Comparison of ENCODE assay signal across 15 cellular contexts in the genomic region with DNA sequence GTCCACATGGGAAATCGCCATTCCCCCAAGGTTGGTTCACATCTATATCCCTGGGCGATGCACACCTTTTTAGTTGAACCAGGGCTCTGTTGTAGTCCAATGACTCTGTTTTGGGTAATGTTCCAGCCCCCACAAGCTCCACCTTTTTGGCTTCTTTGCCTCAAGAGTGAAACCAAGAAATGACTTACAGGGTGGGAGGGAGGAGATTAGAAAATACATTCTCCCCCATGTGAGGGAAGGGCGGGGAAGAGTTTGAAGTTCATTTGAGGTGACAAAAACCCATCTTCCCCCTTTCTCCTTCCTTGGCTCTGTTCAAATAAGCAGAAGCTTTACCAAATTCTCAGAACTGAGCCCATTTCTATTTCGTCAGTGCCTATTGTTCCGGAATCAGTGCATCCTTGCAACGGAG.
DNase-seq lines count a peak whose midpoint lies in the region; ATAC-seq and TF ChIP-seq lines count a peak whose summit lies in the region.
"Had no signal": no experiment of that assay in that cellular context is flagged by ENCODE, and none has a peak within 500 bp of the region (broad histone marks: within the 10 kb centered on the region; RNA-seq: fewer than 3 reads in every experiment).

No MANE protein-coding gene starts in this region.

- H3K27ac Mint-ChIP-seq in activated T-helper 17 cell treated with anti-CD3 and anti-CD28 coated beads, Interleukin-2, amount 50 U/mL, for 72 hours, result peak overlapping the region; percentile 90
- no peak overlapping the region for H3K27ac Mint-ChIP-seq in natural killer cell
- H3K27ac Mint-ChIP-seq: nephron had no signal

- no peaks in the 10 kb centered on the region for H3K36me3 ChIP-seq in H7 (replicated peaks; ENCODE audit: control insufficient read depth, insufficient read depth, low read length)
- no peaks in the 10 kb centered on the region for H3K36me3 ChIP-seq in MG63
- H3K36me3 ChIP-seq: cardiac muscle cell, left lung, transverse colon had no signal

- intact Hi-C loops in natural killer cell (cut with micrococcal nuclease), result no loop called here

- CTCF ChIA-PET in GM10248 (lab: Yijun Ruan, JAX), result interaction anchor here (0.8 kb wide), 1 partner anchor 10 kb away, joined by 3 read pairs; no protein-coding TSS in a partner anchor

- DNase-seq in activated CD8-positive, alpha-beta memory T cell treated with anti-CD3 and anti-CD28 coated beads for 24 hours, result peak; percentile 69
- no peak for DNase-seq in activated CD8-positive, alpha-beta memory T cell treated with anti-CD3 and anti-CD28 coated beads, Interleukin-2, amount 50 U/mL, for 4 hours
- DNase-seq in natural killer cell (no peak), GM10248 (ENCODE audit: extremely low spot score) (no peak), H7 (no peak), AG08395 (ENCODE audit: low spot score) (no peak), MG63 (no peak)
- DNase-seq: head of caudate nucleus, left lung, SW 1271, transverse colon had no signal

- H3K9me3 ChIP-seq in MG63, result no peaks in the 10 kb centered on the region
- H3K9me3 ChIP-seq: A549, left lung, transverse colon had no signal

- H3K4me3 ChIP-seq in H7 (ENCODE audit: insufficient read depth, low read depth, low read length) (no peak overlapping the region), MG63 (no peak overlapping the region)
- H3K4me3 ChIP-seq: A549, cardiac muscle cell, left lung, transverse colon had no signal

- peaks cover 45% of the 10 kb centered on the region for H3K4me1 Mint-ChIP-seq in activated T-helper 17 cell treated with anti-CD3 and anti-CD28 coated beads, Interleukin-2, amount 50 U/mL, for 72 hours
- peaks cover 24 to 40% of the 10 kb centered on the region in 2 donors for H3K4me1 Mint-ChIP-seq in natural killer cell
- H3K4me1 Mint-ChIP-seq: nephron had no signal

- no peaks in the 10 kb centered on the region for H3K9me3 Mint-ChIP-seq in activated T-helper 17 cell treated with anti-CD3 and anti-CD28 coated beads, Interleukin-2, amount 50 U/mL, for 72 hours
- no peaks in the 10 kb centered on the region for H3K9me3 Mint-ChIP-seq in natural killer cell
- H3K9me3 Mint-ChIP-seq: nephron had no signal

- peaks cover 10% of the 10 kb centered on the region for H3K36me3 Mint-ChIP-seq in activated T-helper 17 cell treated with anti-CD3 and anti-CD28 coated beads, Interleukin-2, amount 50 U/mL, for 72 hours (ENCODE audit: low read depth)
- H3K36me3 Mint-ChIP-seq in natural killer cell, result no peaks in the 10 kb centered on the region

- peak overlapping the region; percentile 80 for H3K4me3 Mint-ChIP-seq in activated T-helper 17 cell treated with anti-CD3 and anti-CD28 coated beads, Interleukin-2, amount 50 U/mL, for 72 hours
- peak overlapping the region; percentile 52 for H3K4me3 Mint-ChIP-seq in natural killer cell
- H3K4me3 Mint-ChIP-seq: nephron had no signal

- POLR2A ChIA-PET in GM10248 (lab: Yijun Ruan, JAX), result interaction anchor here (0.7 kb wide), 1 partner anchor 214 kb away, joined by 3 read pairs; no protein-coding TSS in a partner anchor

- TF ChIP-seq CTCF in natural killer cell (IDR thresholded peaks at IDR 0.05) (no peak), GM10248 (IDR thresholded peaks at IDR 0.05; ENCODE audit: control extremely low read depth, extremely low read depth, low read depth, missing control alignments) (no peak)

- ATAC-seq in activated T-helper 17 cell treated with anti-CD3 and anti-CD28 coated beads, Interleukin-2, amount 50 U/mL, for 72 hours (replicated peaks), result peak; percentile 66
- ATAC-seq in natural killer cell, result peak in 1 of 3 donors; percentile 45
- ATAC-seq: A549, left lung had no signal

- H3K27me3 ChIP-seq in H7 (ENCODE audit: control insufficient read depth, insufficient read depth, low read length) (no peaks in the 10 kb centered on the region; the same call in 1 of the 2 replicates), MG63 (no peaks in the 10 kb centered on the region)
- H3K27me3 ChIP-seq: cardiac muscle cell, transverse colon had no signal

- no peaks in the 10 kb centered on the region for H3K27me3 Mint-ChIP-seq in activated T-helper 17 cell treated with anti-CD3 and anti-CD28 coated beads, Interleukin-2, amount 50 U/mL, for 72 hours
- peaks cover 16 to 18% of the 10 kb centered on the region in 2 donors for H3K27me3 Mint-ChIP-seq in natural killer cell (ENCODE audit: low read depth in 2 of 2)
